ENCODE assay signal across 1 cellular context in the genomic region with DNA sequence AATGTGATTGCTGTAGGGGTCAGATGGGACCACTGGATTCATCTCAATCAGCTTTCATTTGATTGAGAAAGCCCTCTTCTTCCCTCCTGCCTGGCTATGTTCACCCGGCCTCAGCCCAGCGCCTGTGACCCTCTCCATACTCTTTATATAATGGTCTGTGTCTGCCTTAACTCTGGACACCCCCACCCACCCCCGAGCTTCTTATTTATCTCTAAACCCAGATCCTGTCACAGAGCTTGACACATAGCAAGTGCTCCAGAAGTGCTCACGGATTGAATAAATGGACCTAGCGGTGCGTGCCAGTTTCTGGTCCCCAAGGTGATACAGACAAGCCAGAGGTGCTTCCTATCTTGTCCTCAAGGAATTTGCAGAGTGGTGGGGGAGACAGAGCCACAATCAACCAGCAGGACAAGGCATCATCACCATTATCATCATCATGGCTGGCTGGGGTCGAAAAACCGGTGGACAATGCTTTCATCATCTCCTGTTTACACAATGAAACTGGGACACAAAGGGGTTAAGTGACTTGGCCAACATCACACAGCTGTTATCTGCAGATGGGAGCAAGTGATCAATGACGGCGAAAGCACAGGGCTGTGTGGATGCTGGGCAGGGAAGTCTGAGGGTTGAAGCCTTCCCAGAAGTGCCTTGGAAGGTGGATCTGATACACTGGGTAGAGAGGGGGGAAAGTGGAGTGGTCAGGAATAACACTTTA.
TF ChIP-seq lines count a peak whose summit lies in the region.

No MANE protein-coding gene starts in this region.

TF ChIP-seq in HepG2, 621 proteins besides CTCF, POLR2A, EP300 and RAD21 (continued from another document and continues in another):
- TF ChIP-seq, protein P1, sequence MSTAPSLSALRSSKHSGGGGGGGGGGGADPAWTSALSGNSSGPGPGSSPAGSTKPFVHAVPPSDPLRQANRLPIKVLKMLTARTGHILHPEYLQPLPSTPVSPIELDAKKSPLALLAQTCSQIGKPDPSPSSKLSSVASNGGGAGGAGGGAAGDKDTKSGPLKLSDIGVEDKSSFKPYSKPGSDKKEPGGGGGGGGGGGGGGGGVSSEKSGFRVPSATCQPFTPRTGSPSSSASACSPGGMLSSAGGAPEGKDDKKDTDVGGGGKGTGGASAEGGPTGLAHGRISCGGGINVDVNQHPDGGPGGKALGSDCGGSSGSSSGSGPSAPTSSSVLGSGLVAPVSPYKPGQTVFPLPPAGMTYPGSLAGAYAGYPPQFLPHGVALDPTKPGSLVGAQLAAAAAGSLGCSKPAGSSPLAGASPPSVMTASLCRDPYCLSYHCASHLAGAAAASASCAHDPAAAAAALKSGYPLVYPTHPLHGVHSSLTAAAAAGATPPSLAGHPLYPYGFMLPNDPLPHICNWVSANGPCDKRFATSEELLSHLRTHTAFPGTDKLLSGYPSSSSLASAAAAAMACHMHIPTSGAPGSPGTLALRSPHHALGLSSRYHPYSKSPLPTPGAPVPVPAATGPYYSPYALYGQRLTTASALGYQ (CRISPR knock-in tag; IDR thresholded peaks at IDR 0.05) = no peak
- TF ChIP-seq, protein P2, sequence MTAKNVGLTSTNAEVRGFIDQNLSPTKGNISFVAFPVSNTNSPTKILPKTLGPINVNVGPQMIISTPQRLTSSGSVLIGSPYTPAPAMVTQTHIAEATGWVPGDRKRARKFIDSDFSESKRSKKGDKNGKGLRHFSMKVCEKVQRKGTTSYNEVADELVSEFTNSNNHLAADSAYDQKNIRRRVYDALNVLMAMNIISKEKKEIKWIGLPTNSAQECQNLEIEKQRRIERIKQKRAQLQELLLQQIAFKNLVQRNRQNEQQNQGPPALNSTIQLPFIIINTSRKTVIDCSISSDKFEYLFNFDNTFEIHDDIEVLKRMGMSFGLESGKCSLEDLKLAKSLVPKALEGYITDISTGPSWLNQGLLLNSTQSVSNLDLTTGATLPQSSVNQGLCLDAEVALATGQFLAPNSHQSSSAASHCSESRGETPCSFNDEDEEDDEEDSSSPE (CRISPR knock-in tag; IDR thresholded peaks at IDR 0.05) = no peak
- TF ChIP-seq PAWR (CRISPR knock-in tag; IDR thresholded peaks at IDR 0.05; ENCODE audit: borderline replicate concordance) = no peak
- no peak for TF ChIP-seq MIER3 (CRISPR knock-in tag; IDR thresholded peaks at IDR 0.05; ENCODE audit: borderline replicate concordance)
- TF ChIP-seq SAFB2 (CRISPR knock-in tag; IDR thresholded peaks at IDR 0.05; ENCODE audit: borderline replicate concordance, low read depth) = 0 out of 2 replicates have a peak, but pooled peaks have one; percentile 27
- no peak for TF ChIP-seq ZNF709 (CRISPR knock-in tag; IDR thresholded peaks at IDR 0.05)
- TF ChIP-seq, protein P3, sequence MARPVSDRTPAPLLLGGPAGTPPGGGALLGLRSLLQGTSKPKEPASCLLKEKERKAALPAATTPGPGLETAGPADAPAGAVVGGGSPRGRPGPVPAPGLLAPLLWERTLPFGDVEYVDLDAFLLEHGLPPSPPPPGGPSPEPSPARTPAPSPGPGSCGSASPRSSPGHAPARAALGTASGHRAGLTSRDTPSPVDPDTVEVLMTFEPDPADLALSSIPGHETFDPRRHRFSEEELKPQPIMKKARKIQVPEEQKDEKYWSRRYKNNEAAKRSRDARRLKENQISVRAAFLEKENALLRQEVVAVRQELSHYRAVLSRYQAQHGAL (CRISPR knock-in tag; IDR thresholded peaks at IDR 0.05; ENCODE audit: not compliant biosample characterization) = no peak
- TF ChIP-seq MAZ (IDR thresholded peaks at IDR 0.05; ENCODE audit: borderline replicate concordance, low read depth, low read length) = no peak
- peak; percentile 37; the same call in 1 of the 2 replicates for TF ChIP-seq MAZ (CRISPR knock-in tag; IDR thresholded peaks at IDR 0.05; ENCODE audit: low read depth)
- no peak for TF ChIP-seq ZNF660 (CRISPR knock-in tag; IDR thresholded peaks at IDR 0.05; ENCODE audit: borderline replicate concordance, low read depth)
- TF ChIP-seq, protein P4, sequence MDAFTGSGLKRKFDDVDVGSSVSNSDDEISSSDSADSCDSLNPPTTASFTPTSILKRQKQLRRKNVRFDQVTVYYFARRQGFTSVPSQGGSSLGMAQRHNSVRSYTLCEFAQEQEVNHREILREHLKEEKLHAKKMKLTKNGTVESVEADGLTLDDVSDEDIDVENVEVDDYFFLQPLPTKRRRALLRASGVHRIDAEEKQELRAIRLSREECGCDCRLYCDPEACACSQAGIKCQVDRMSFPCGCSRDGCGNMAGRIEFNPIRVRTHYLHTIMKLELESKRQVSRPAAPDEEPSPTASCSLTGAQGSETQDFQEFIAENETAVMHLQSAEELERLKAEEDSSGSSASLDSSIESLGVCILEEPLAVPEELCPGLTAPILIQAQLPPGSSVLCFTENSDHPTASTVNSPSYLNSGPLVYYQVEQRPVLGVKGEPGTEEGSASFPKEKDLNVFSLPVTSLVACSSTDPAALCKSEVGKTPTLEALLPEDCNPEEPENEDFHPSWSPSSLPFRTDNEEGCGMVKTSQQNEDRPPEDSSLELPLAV (CRISPR knock-in tag; conservative IDR thresholded peaks at IDR 0.05; ENCODE audit: low read depth) = no peak
- TF ChIP-seq ATF7-NPFF (CRISPR knock-in tag; IDR thresholded peaks at IDR 0.05; ENCODE audit: low read depth) = no peak
- TF ChIP-seq SUZ12 (IDR thresholded peaks at IDR 0.05; ENCODE audit: low read depth, low read length) = no peak
- no peak for TF ChIP-seq HIVEP1 (CRISPR knock-in tag; IDR thresholded peaks at IDR 0.05)
- peak; percentile 88 for TF ChIP-seq CEBPB (IDR thresholded peaks at IDR 0.05; ENCODE audit: borderline replicate concordance, low read depth, low read length)
- no peak for TF ChIP-seq EEA1 (CRISPR knock-in tag; IDR thresholded peaks at IDR 0.05; ENCODE audit: borderline replicate concordance)
- TF ChIP-seq ZNF879 (CRISPR knock-in tag; IDR thresholded peaks at IDR 0.05) = no peak
- TF ChIP-seq, protein P5, sequence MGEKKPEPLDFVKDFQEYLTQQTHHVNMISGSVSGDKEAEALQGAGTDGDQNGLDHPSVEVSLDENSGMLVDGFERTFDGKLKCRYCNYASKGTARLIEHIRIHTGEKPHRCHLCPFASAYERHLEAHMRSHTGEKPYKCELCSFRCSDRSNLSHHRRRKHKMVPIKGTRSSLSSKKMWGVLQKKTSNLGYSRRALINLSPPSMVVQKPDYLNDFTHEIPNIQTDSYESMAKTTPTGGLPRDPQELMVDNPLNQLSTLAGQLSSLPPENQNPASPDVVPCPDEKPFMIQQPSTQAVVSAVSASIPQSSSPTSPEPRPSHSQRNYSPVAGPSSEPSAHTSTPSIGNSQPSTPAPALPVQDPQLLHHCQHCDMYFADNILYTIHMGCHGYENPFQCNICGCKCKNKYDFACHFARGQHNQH (CRISPR knock-in tag; IDR thresholded peaks at IDR 0.05) = no peak
- TF ChIP-seq, protein P6, sequence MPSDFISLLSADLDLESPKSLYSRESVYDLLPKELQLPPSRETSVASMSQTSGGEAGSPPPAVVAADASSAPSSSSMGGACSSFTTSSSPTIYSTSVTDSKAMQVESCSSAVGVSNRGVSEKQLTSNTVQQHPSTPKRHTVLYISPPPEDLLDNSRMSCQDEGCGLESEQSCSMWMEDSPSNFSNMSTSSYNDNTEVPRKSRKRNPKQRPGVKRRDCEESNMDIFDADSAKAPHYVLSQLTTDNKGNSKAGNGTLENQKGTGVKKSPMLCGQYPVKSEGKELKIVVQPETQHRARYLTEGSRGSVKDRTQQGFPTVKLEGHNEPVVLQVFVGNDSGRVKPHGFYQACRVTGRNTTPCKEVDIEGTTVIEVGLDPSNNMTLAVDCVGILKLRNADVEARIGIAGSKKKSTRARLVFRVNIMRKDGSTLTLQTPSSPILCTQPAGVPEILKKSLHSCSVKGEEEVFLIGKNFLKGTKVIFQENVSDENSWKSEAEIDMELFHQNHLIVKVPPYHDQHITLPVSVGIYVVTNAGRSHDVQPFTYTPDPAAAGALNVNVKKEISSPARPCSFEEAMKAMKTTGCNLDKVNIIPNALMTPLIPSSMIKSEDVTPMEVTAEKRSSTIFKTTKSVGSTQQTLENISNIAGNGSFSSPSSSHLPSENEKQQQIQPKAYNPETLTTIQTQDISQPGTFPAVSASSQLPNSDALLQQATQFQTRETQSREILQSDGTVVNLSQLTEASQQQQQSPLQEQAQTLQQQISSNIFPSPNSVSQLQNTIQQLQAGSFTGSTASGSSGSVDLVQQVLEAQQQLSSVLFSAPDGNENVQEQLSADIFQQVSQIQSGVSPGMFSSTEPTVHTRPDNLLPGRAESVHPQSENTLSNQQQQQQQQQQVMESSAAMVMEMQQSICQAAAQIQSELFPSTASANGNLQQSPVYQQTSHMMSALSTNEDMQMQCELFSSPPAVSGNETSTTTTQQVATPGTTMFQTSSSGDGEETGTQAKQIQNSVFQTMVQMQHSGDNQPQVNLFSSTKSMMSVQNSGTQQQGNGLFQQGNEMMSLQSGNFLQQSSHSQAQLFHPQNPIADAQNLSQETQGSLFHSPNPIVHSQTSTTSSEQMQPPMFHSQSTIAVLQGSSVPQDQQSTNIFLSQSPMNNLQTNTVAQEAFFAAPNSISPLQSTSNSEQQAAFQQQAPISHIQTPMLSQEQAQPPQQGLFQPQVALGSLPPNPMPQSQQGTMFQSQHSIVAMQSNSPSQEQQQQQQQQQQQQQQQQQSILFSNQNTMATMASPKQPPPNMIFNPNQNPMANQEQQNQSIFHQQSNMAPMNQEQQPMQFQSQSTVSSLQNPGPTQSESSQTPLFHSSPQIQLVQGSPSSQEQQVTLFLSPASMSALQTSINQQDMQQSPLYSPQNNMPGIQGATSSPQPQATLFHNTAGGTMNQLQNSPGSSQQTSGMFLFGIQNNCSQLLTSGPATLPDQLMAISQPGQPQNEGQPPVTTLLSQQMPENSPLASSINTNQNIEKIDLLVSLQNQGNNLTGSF (CRISPR knock-in tag; IDR thresholded peaks at IDR 0.05) = no peak
- TF ChIP-seq POLR2G (IDR thresholded peaks at IDR 0.05; ENCODE audit: low read depth, low read length) = no peak
- TF ChIP-seq JUND (CRISPR knock-in tag; IDR thresholded peaks at IDR 0.05) = no peak
- TF ChIP-seq, protein P7, sequence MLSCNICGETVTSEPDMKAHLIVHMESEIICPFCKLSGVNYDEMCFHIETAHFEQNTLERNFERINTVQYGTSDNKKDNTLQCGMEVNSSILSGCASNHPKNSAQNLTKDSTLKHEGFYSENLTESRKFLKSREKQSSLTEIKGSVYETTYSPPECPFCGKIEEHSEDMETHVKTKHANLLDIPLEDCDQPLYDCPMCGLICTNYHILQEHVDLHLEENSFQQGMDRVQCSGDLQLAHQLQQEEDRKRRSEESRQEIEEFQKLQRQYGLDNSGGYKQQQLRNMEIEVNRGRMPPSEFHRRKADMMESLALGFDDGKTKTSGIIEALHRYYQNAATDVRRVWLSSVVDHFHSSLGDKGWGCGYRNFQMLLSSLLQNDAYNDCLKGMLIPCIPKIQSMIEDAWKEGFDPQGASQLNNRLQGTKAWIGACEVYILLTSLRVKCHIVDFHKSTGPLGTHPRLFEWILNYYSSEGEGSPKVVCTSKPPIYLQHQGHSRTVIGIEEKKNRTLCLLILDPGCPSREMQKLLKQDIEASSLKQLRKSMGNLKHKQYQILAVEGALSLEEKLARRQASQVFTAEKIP (CRISPR knock-in tag; IDR thresholded peaks at IDR 0.05; ENCODE audit: borderline replicate concordance) = no peak
- TF ChIP-seq, protein P8, sequence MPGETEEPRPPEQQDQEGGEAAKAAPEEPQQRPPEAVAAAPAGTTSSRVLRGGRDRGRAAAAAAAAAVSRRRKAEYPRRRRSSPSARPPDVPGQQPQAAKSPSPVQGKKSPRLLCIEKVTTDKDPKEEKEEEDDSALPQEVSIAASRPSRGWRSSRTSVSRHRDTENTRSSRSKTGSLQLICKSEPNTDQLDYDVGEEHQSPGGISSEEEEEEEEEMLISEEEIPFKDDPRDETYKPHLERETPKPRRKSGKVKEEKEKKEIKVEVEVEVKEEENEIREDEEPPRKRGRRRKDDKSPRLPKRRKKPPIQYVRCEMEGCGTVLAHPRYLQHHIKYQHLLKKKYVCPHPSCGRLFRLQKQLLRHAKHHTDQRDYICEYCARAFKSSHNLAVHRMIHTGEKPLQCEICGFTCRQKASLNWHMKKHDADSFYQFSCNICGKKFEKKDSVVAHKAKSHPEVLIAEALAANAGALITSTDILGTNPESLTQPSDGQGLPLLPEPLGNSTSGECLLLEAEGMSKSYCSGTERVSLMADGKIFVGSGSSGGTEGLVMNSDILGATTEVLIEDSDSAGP (CRISPR knock-in tag; IDR thresholded peaks at IDR 0.05; ENCODE audit: borderline replicate concordance) = no peak
- TF ChIP-seq ARNT2 (CRISPR knock-in tag; IDR thresholded peaks at IDR 0.05; ENCODE audit: low read depth) = no peak; the same call in 1 of the 2 replicates
- no peak for TF ChIP-seq KDM5B (CRISPR knock-in tag; IDR thresholded peaks at IDR 0.05; ENCODE audit: borderline replicate concordance)
- TF ChIP-seq ZFP82 (CRISPR knock-in tag; IDR thresholded peaks at IDR 0.05; ENCODE audit: borderline replicate concordance) = no peak
- TF ChIP-seq SIN3B (IDR thresholded peaks at IDR 0.05; ENCODE audit: low read length) = no peak
- TF ChIP-seq MATR3 (CRISPR knock-in tag; IDR thresholded peaks at IDR 0.05) = no peak
- TF ChIP-seq ZNF674 (CRISPR knock-in tag; IDR thresholded peaks at IDR 0.05; ENCODE audit: low read depth) = no peak
- TF ChIP-seq ZMYM3 (CRISPR knock-in tag; IDR thresholded peaks at IDR 0.05) = peak; percentile 94
- TF ChIP-seq ZBTB42 (CRISPR knock-in tag; IDR thresholded peaks at IDR 0.05) = no peak
- TF ChIP-seq JDP2 (CRISPR knock-in tag; IDR thresholded peaks at IDR 0.05; ENCODE audit: borderline replicate concordance) = no peak
- no peak for TF ChIP-seq ZNF101 (CRISPR knock-in tag; IDR thresholded peaks at IDR 0.05; ENCODE audit: borderline replicate concordance, low read depth)
- peak; percentile 75 for TF ChIP-seq TARDBP (CRISPR knock-in tag; IDR thresholded peaks at IDR 0.05)
- no peak for TF ChIP-seq ZNF484 (CRISPR knock-in tag; IDR thresholded peaks at IDR 0.05; ENCODE audit: borderline replicate concordance, low read depth)
- TF ChIP-seq ZNF768 (CRISPR knock-in tag; IDR thresholded peaks at IDR 0.05) = no peak
- TF ChIP-seq, protein P9, sequence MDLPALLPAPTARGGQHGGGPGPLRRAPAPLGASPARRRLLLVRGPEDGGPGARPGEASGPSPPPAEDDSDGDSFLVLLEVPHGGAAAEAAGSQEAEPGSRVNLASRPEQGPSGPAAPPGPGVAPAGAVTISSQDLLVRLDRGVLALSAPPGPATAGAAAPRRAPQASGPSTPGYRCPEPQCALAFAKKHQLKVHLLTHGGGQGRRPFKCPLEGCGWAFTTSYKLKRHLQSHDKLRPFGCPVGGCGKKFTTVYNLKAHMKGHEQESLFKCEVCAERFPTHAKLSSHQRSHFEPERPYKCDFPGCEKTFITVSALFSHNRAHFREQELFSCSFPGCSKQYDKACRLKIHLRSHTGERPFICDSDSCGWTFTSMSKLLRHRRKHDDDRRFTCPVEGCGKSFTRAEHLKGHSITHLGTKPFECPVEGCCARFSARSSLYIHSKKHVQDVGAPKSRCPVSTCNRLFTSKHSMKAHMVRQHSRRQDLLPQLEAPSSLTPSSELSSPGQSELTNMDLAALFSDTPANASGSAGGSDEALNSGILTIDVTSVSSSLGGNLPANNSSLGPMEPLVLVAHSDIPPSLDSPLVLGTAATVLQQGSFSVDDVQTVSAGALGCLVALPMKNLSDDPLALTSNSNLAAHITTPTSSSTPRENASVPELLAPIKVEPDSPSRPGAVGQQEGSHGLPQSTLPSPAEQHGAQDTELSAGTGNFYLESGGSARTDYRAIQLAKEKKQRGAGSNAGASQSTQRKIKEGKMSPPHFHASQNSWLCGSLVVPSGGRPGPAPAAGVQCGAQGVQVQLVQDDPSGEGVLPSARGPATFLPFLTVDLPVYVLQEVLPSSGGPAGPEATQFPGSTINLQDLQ (CRISPR knock-in tag; IDR thresholded peaks at IDR 0.05) = no peak
- TF ChIP-seq, protein P10, sequence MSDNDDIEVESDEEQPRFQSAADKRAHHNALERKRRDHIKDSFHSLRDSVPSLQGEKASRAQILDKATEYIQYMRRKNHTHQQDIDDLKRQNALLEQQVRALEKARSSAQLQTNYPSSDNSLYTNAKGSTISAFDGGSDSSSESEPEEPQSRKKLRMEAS (IDR thresholded peaks at IDR 0.05) = peak; percentile 26; the same call in 1 of the 2 replicates
